In the genomic region with DNA sequence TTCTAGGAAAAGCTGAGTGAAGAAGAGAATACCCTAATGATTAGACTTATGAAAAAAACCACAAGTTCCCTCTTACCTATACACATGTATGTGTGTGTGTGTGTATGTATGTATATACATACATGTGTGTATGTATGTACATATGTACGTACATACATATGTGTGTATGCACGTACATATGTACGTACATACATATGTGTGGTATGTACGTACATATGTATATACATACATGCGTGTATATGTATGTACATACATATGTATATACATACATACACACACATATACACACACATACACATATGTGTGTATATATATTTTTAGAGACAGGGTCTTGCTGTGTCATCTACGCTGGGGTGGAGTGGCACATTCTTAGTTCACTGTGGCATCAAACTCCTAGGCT, we compare ENCODE assay signal across 18 cellular contexts. TPM values are rescaled to one million over a fixed set of nuclear protein-coding genes. Genes with fewer than 3 reads are reported as not detected.
DNase-seq lines count a peak whose midpoint lies in the region; ATAC-seq, FAIRE-seq and TF ChIP-seq lines count a peak whose summit lies in the region.
"Had no signal": no experiment of that assay in that cellular context is flagged by ENCODE, and none has a peak within 500 bp of the region (broad histone marks: within the 10 kb centered on the region; RNA-seq: fewer than 3 reads in every experiment).

No MANE protein-coding gene starts in this region.

- peak overlapping the region; percentile 44 for H3K27ac ChIP-seq in temporal lobe (ENCODE audit: low read depth, low read length)

- TF ChIP-seq CTCF in D721Med (IDR thresholded peaks at IDR 0.05; ENCODE audit: insufficient read depth, missing control alignments) (no peak), fibroblast of the aortic adventitia (IDR thresholded peaks at IDR 0.05; ENCODE audit: insufficient read depth, low read length) (no peak)

- H3K27ac Mint-ChIP-seq in T-helper 17 cell: peak overlapping the region; percentile 37

- DNase-seq in D721Med (ENCODE audit: insufficient read length, low spot score) (no peak), T-helper 17 cell (no peak), fibroblast of the aortic adventitia (ENCODE audit: low read depth) (peak; percentile 2), NCI-H226 (no peak)
- DNase-seq in stimulated activated CD4-positive, alpha-beta T cell treated with anti-CD3 and anti-CD28 coated beads, Interleukin-4, amount 100 ng/mL, for 4 hours: no peak
- no peak for DNase-seq in stimulated activated naive CD4-positive, alpha-beta T cell treated with Interleukin-2 at 50 U/mL for 16 hours (lab: John Stamatoyannopoulos, UW)
- DNase-seq: ACHN; AML-193; DMS79 treated with DMSO at 0.1 percent for 48 hours; NCI-H1417; NCI-H2029; NCI-H2171; NCI-H446 treated with DMSO at 0.1 percent for 48 hours; NK-92 treated with Interleukin-12 subunit alpha and Interleukin-12 subunit beta, amount 100 ng/mL, for 24 hours; SHP77 treated with DMSO at 0.1 percent for 48 hours had no signal

- H3K36me3 Mint-ChIP-seq in T-helper 17 cell (ENCODE audit: low read depth): peaks cover 3% of the 10 kb centered on the region
- H3K36me3 Mint-ChIP-seq: IgD-negative memory B cell had no signal

- peak; percentile 82 for FAIRE-seq in D721Med (lab: Jason Lieb, UNC)

- H3K4me1 Mint-ChIP-seq in T-helper 17 cell: peaks cover 4% of the 10 kb centered on the region
- H3K4me1 Mint-ChIP-seq: IgD-negative memory B cell had no signal

- H3K27me3 Mint-ChIP-seq in T-helper 17 cell: no peaks in the 10 kb centered on the region
- H3K27me3 Mint-ChIP-seq: IgD-negative memory B cell had no signal

- no peak overlapping the region for H3K4me3 Mint-ChIP-seq in T-helper 17 cell
- H3K4me3 Mint-ChIP-seq: IgD-negative memory B cell had no signal

- no peaks in the 10 kb centered on the region for H3K9me3 ChIP-seq in T-helper 17 cell (ENCODE audit: control insufficient read depth, low read length, poor library complexity, severe bottlenecking)
- H3K9me3 ChIP-seq: HAP-1 had no signal

- no peak overlapping the region for H3K4me3 ChIP-seq in fibroblast of the aortic adventitia (ENCODE audit: low read depth, low read length)
- H3K4me3 ChIP-seq: HAP-1 had no signal

- ATAC-seq in T-helper 17 cell: no peak

RNA-seq across cellular contexts. Expression of gene PRELID3A, which starts 53.6 kb away (rescaled TPM):
- total RNA-seq in T-helper 17 cell (under 1 TPM; 0.17 to 0.26 TPM), fibroblast of the aortic adventitia (ENCODE audit: low replicate concordance) (3.5 and 3.9 TPM in 2 replicates), temporal lobe (4.2 TPM)
